8 cellular contexts compared by ENCODE assay signal in the genomic region with DNA sequence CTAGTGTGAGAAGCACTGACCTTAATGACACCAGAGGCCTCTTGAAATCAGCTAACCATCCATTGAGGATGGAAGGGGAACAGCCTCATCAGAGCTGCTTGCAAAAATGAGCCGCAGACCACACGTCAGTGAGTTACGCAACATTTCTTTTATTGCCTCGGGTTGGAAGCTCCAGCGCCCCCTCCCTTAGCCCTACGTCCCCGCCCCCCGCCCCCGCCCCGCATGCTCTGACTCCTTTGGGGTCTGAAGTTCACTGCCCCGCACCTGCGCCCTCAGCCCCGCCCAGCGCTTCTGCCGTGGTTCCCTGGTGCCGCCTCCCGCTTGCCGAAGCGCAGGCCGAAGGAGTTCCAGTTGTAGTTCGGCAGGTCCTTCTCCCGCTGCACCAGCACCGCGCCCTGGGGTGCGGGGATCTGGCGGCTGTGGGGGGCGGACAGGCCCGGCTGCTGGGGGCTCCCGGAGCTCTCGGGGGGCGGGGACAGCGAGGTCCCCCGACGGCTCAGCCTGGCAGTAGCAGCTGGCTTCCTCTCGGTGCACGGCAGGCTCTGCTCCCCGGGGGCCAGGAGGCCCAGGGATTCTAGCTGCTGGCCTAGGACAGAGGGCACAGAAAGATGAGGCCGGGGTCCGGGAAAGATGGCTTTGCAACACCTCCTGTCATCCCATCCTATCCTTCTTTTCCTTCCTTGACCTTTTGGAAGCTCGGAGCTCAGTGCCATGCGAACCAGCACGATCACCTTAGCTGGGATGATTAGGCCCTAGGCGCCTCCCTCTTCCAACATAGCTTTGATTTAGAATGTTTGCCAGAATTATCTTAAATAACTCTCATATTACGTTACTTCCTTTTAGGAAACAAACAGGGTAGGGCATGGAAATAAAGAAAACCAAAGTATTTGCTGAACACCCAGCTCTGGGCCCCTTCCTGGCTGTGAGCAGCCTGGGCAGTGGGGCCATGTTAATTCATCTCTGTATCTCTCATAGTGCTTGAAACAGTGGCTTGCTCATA. TPM values are rescaled to one million over a fixed set of nuclear protein-coding genes. Genes with fewer than 3 reads are reported as not detected.
DNase-seq lines count a peak whose midpoint lies in the region; ATAC-seq and TF ChIP-seq lines count a peak whose summit lies in the region.

No MANE protein-coding gene starts in this region.

- no peak for DNase-seq in activated CD4-positive, alpha-beta T cell treated with anti-CD3 and anti-CD28 coated beads, Interleukin-2, amount 10 ng/mL, durations not matched to agents 24 days and 14 days
- no peak for DNase-seq in activated CD4-positive, alpha-beta T cell treated with anti-CD3 and anti-CD28 coated beads, Interleukin-2, amount 50 U/mL, for 1 hour
- DNase-seq in OCI-M1 (lab: John Stamatoyannopoulos, UW) (peak; percentile 59), fibroblast of peridontal ligament (ENCODE audit: extremely low read depth) (peak; percentile 40), progenitor cell of endocrine pancreas (ENCODE audit: low spot score, unreplicated experiment) (peak; percentile 39)

- ATAC-seq in HG02588 (IDR thresholded peaks at IDR 0.05; ENCODE audit: unreplicated experiment) (no peak), HG02852 (IDR thresholded peaks at IDR 0.05; ENCODE audit: unreplicated experiment) (no peak), GM19023 (IDR thresholded peaks at IDR 0.05; ENCODE audit: unreplicated experiment) (no peak)

- H3K27me3 Mint-ChIP-seq in activated CD4-positive, alpha-beta T cell treated with anti-CD3 and anti-CD28 coated beads, Interleukin-2, amount 10 ng/mL, durations not matched to agents 24 days and 14 days: peaks cover 43% of the 10 kb centered on the region
- H3K27me3 Mint-ChIP-seq in progenitor cell of endocrine pancreas: peaks cover 80% of the 10 kb centered on the region

- H3K9me3 Mint-ChIP-seq in activated CD4-positive, alpha-beta T cell treated with anti-CD3 and anti-CD28 coated beads, Interleukin-2, amount 10 ng/mL, durations not matched to agents 24 days and 14 days: no peaks in the 10 kb centered on the region
- no peaks in the 10 kb centered on the region for H3K9me3 Mint-ChIP-seq in progenitor cell of endocrine pancreas (ENCODE audit: low read depth)

- H3K4me3 Mint-ChIP-seq in activated CD4-positive, alpha-beta T cell treated with anti-CD3 and anti-CD28 coated beads, Interleukin-2, amount 10 ng/mL, durations not matched to agents 24 days and 14 days: peak overlapping the region; percentile 44
- peak overlapping the region; percentile 44 for H3K4me3 Mint-ChIP-seq in progenitor cell of endocrine pancreas (ENCODE audit: low read depth)

- H3K27ac Mint-ChIP-seq in activated CD4-positive, alpha-beta T cell treated with anti-CD3 and anti-CD28 coated beads, Interleukin-2, amount 10 ng/mL, durations not matched to agents 24 days and 14 days: no peak overlapping the region
- no peak overlapping the region for H3K27ac Mint-ChIP-seq in progenitor cell of endocrine pancreas

- peaks cover 11% of the 10 kb centered on the region for H3K4me1 Mint-ChIP-seq in activated CD4-positive, alpha-beta T cell treated with anti-CD3 and anti-CD28 coated beads, Interleukin-2, amount 10 ng/mL, durations not matched to agents 24 days and 14 days
- peaks cover 6% of the 10 kb centered on the region for H3K4me1 Mint-ChIP-seq in progenitor cell of endocrine pancreas (ENCODE audit: low read depth)

- H3K36me3 Mint-ChIP-seq in activated CD4-positive, alpha-beta T cell treated with anti-CD3 and anti-CD28 coated beads, Interleukin-2, amount 10 ng/mL, durations not matched to agents 24 days and 14 days (ENCODE audit: low read depth): no peaks in the 10 kb centered on the region
- H3K36me3 Mint-ChIP-seq in progenitor cell of endocrine pancreas (ENCODE audit: insufficient read depth): no peaks in the 10 kb centered on the region

- intact Hi-C loops in activated CD4-positive, alpha-beta T cell treated with anti-CD3 and anti-CD28 coated beads, Interleukin-2, amount 10 ng/mL, durations not matched to agents 24 days and 14 days (cut with micrococcal nuclease): no loop called here

- TF ChIP-seq CTCF in progenitor cell of endocrine pancreas (IDR thresholded peaks at IDR 0.05; ENCODE audit: unreplicated experiment): no peak

RNA-seq across cellular contexts. Expression of gene KISS1, which starts 5.8 kb away (rescaled TPM):
- not detected in 2 replicates for total RNA-seq in activated CD4-positive, alpha-beta T cell treated with anti-CD3 and anti-CD28 coated beads, Interleukin-2, amount 10 ng/mL, durations not matched to agents 24 days and 14 days
- total RNA-seq in progenitor cell of endocrine pancreas: not detected in 2 replicates

RNA-seq across cellular contexts. Expression of gene GOLT1A, which starts 23.3 kb away (rescaled TPM):
- total RNA-seq in activated CD4-positive, alpha-beta T cell treated with anti-CD3 and anti-CD28 coated beads, Interleukin-2, amount 10 ng/mL, durations not matched to agents 24 days and 14 days: not detected in 2 replicates
- 4.2 and 5.0 TPM in 2 replicates for total RNA-seq in progenitor cell of endocrine pancreas

RNA-seq across cellular contexts. Expression of gene REN, which starts 24.4 kb away (rescaled TPM):
- total RNA-seq in activated CD4-positive, alpha-beta T cell treated with anti-CD3 and anti-CD28 coated beads, Interleukin-2, amount 10 ng/mL, durations not matched to agents 24 days and 14 days: not detected in 2 replicates
- total RNA-seq in progenitor cell of endocrine pancreas: not detected in 2 replicates

RNA-seq across cellular contexts. Expression of gene ETNK2, which starts 38.7 kb away (rescaled TPM):
- 0.07 TPM in 1 of 2 replicates, not detected in the other for total RNA-seq in activated CD4-positive, alpha-beta T cell treated with anti-CD3 and anti-CD28 coated beads, Interleukin-2, amount 10 ng/mL, durations not matched to agents 24 days and 14 days
- 22.6 and 24.5 TPM in 2 replicates for total RNA-seq in progenitor cell of endocrine pancreas

Comparison
In these comparisons a context has a peak if more than half of its experiments do, and no peak if none do; other contexts are left out.
1. DNase-seq: peak in OCI-M1 (single experiment), fibroblast of peridontal ligament (single experiment) and progenitor cell of endocrine pancreas (single experiment); none in activated CD4-positive, alpha-beta T cell treated with anti-CD3 and anti-CD28 coated beads, Interleukin-2, amount 10 ng/mL, durations not matched to agents 24 days and 14 days (single experiment) and activated CD4-positive, alpha-beta T cell treated with anti-CD3 and anti-CD28 coated beads, Interleukin-2, amount 50 U/mL, for 1 hour (single experiment).